Comparison of ENCODE assay signal across 1 cellular context in the genomic region with DNA sequence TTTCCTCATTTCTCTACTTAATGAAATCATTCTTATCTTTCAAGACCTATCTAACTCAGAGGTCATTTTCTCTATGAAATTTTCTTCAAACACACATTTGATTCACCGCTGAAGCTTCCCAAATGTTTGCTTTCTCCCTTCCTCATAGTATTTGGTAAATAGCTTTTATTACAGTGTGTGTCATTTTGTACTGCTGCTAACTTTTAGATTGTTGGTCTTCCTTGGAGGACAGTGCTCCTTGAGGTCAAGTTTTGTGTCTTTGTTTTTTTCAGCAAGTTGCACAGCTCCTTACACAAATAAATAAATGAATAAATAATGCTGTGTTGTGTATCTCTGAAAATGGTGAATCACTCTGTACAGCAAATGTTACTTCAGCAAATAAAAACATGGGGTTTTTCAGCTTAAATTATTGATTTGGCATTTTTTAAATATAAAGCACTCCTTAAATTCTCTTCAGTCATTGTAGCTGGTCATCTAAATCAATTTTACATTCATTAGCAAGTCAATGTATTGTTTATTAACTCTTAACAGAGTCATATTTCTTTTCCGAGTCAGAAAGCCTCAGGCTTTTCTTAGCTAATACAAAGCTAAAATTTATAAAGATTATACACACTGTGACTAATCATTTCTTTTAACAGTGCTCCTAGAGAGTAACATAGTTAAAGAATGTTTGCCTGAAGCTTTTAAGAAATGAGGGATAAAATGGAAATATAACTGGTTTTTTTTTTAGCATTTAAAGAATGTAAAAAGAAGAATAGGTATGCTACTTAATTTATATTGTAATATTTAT.
TF ChIP-seq lines count a peak whose summit lies in the region.

No MANE protein-coding gene starts in this region.

TF ChIP-seq in GM23338, 12 proteins besides CTCF, POLR2A, EP300 and RAD21 (continued from another document):
- TF ChIP-seq, protein P1, sequence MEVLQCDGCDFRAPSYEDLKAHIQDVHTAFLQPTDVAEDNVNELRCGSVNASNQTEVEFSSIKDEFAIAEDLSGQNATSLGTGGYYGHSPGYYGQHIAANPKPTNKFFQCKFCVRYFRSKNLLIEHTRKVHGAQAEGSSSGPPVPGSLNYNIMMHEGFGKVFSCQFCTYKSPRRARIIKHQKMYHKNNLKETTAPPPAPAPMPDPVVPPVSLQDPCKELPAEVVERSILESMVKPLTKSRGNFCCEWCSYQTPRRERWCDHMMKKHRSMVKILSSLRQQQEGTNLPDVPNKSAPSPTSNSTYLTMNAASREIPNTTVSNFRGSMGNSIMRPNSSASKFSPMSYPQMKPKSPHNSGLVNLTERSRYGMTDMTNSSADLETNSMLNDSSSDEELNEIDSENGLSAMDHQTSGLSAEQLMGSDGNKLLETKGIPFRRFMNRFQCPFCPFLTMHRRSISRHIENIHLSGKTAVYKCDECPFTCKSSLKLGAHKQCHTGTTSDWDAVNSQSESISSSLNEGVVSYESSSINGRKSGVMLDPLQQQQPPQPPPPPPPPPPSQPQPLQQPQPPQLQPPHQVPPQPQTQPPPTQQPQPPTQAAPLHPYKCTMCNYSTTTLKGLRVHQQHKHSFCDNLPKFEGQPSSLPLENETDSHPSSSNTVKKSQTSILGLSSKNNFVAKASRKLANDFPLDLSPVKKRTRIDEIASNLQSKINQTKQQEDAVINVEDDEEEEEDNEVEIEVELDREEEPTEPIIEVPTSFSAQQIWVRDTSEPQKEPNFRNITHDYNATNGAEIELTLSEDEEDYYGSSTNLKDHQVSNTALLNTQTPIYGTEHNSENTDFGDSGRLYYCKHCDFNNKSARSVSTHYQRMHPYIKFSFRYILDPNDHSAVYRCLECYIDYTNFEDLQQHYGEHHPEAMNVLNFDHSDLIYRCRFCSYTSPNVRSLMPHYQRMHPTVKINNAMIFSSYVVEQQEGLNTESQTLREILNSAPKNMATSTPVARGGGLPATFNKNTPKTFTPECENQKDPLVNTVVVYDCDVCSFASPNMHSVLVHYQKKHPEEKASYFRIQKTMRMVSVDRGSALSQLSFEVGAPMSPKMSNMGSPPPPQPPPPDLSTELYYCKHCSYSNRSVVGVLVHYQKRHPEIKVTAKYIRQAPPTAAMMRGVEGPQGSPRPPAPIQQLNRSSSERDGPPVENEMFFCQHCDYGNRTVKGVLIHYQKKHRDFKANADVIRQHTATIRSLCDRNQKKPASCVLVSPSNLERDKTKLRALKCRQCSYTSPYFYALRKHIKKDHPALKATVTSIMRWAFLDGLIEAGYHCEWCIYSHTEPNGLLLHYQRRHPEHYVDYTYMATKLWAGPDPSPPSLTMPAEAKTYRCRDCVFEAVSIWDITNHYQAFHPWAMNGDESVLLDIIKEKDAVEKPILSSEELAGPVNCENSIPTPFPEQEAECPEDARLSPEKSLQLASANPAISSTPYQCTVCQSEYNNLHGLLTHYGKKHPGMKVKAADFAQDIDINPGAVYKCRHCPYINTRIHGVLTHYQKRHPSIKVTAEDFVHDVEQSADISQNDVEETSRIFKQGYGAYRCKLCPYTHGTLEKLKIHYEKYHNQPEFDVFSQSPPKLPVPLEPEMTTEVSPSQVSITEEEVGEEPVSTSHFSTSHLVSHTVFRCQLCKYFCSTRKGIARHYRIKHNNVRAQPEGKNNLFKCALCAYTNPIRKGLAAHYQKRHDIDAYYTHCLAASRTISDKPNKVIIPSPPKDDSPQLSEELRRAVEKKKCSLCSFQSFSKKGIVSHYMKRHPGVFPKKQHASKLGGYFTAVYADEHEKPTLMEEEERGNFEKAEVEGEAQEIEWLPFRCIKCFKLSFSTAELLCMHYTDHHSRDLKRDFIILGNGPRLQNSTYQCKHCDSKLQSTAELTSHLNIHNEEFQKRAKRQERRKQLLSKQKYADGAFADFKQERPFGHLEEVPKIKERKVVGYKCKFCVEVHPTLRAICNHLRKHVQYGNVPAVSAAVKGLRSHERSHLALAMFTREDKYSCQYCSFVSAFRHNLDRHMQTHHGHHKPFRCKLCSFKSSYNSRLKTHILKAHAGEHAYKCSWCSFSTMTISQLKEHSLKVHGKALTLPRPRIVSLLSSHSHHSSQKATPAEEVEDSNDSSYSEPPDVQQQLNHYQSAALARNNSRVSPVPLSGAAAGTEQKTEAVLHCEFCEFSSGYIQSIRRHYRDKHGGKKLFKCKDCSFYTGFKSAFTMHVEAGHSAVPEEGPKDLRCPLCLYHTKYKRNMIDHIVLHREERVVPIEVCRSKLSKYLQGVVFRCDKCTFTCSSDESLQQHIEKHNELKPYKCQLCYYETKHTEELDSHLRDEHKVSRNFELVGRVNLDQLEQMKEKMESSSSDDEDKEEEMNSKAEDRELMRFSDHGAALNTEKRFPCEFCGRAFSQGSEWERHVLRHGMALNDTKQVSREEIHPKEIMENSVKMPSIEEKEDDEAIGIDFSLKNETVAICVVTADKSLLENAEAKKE (CRISPR knock-in tag; IDR thresholded peaks at IDR 0.05): no peak
TF ChIP-seq in GM23338: peak in this region for 0.
